22 cellular contexts compared by ENCODE assay signal in the genomic region with DNA sequence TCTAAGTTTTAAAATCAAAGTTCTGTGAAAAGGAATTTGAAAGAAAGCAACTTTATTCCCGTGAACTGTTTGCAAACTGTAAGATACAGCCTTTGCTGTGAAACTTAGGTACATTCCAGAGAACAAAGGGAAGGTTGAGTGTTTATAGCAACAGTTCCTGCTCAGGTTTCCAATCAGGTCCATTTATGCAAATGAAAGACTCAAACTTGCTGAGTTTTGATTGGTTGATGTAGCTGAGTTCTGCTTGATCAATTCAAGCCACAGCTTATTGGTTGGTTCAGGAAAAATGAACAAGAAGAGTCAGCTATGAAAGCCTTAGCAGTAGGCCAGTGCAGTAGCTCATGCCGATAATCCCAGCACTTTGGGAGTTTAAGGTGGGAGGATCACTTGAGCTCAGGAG. TPM values are rescaled to one million over a fixed set of nuclear protein-coding genes. Genes with fewer than 3 reads are reported as not detected.
DNase-seq lines count a peak whose midpoint lies in the region; ATAC-seq, FAIRE-seq and TF ChIP-seq lines count a peak whose summit lies in the region.
"Had no signal": no experiment of that assay in that cellular context is flagged by ENCODE, and none has a peak within 500 bp of the region (broad histone marks: within the 10 kb centered on the region; RNA-seq: fewer than 3 reads in every experiment).

No MANE protein-coding gene starts in this region.

- H3K36me3 Mint-ChIP-seq in Caco-2 (ENCODE audit: insufficient read depth, unreplicated experiment) = no peaks in the 10 kb centered on the region
- no peaks in the 10 kb centered on the region for H3K36me3 Mint-ChIP-seq in CD4-positive, alpha-beta T cell (ENCODE audit: low read depth)

- ATAC-seq in CD4-positive, alpha-beta T cell (ENCODE audit: poor library complexity) = no peak
- ATAC-seq: HepG2, sciatic nerve had no signal

- intact Hi-C loops in Caco-2 (cut with micrococcal nuclease; ENCODE audit: unreplicated experiment) = no loop called here
- intact Hi-C loops in A673 (cut with micrococcal nuclease; ENCODE audit: unreplicated experiment) = no loop called here
- intact Hi-C loops in CD4-positive, alpha-beta T cell (cut with DNase I, micrococcal nuclease) = no loop called here

- POLR2A ChIA-PET in Caco-2 (lab: Charles Lee) (no interaction called here), A673 (lab: Charles Lee; ENCODE audit: low non-redundant PET) (no interaction called here)
- POLR2A ChIA-PET in CD4-positive, alpha-beta T cell (lab: Charles Lee) = no interaction called here

- DNase-seq in Caco-2 (peak in 1 of 2 experiments; percentile 18), LNCaP clone FGC (ENCODE audit: low read depth) (peak; percentile 36), bronchial epithelial cell (ENCODE audit: low read depth) (peak; percentile 58), kidney glomerular epithelial cell (lab: John Stamatoyannopoulos, UW) (peak; percentile 20), A673 (ENCODE audit: low spot score) (no peak), NCI-H128 (lab: John Stamatoyannopoulos, UW; ENCODE audit: unreplicated experiment) (no peak), NCI-H2107 treated with DMSO at 0.1 percent for 48 hours (lab: John Stamatoyannopoulos, UW; ENCODE audit: unreplicated experiment) (no peak)
- no peak for DNase-seq in CD4-positive, alpha-beta T cell
- DNase-seq: activated CD4-positive, alpha-beta T cell treated with anti-CD3 and anti-CD28 coated beads, Interleukin-2, amount 10 ng/mL, durations not matched to agents 24 days and 14 days; activated effector memory CD4-positive, alpha-beta T cell treated with Interleukin-2 at 50 U/mL for 16 hours; caudate nucleus; DMS79 treated with DMSO at 0.1 percent for 48 hours; dorsolateral prefrontal cortex; HCEC 1CT; NCI-H1694 treated with DMSO at 0.1 percent for 48 hours; NCI-H446 had no signal

- no peaks in the 10 kb centered on the region for H3K9me3 Mint-ChIP-seq in Caco-2 (ENCODE audit: unreplicated experiment)
- no peaks in the 10 kb centered on the region for H3K9me3 Mint-ChIP-seq in CD4-positive, alpha-beta T cell
- H3K9me3 Mint-ChIP-seq: activated CD4-positive, alpha-beta T cell treated with anti-CD3 and anti-CD28 coated beads, Interleukin-2, amount 10 ng/mL, durations not matched to agents 24 days and 14 days had no signal

- CTCF ChIA-PET in Caco-2 (lab: Charles Lee) (no interaction called here), A673 (lab: Charles Lee) (no interaction called here)
- CTCF ChIA-PET in CD4-positive, alpha-beta T cell (lab: Charles Lee) = no interaction called here

- no peak for TF ChIP-seq CTCF in Caco-2 (IDR thresholded peaks at IDR 0.05; ENCODE audit: insufficient read depth in 1 of 2, low read depth in 1 of 2, low read length in 1 of 2, severe bottlenecking in 1 of 2, unreplicated experiment in 1 of 2)
- no peak for TF ChIP-seq CTCF in LNCaP clone FGC (IDR thresholded peaks at IDR 0.05; ENCODE audit: control insufficient read depth, extremely low read depth, insufficient read depth)
- TF ChIP-seq CTCF in bronchial epithelial cell (IDR thresholded peaks at IDR 0.05; ENCODE audit: insufficient read depth, low read length, severe bottlenecking) = no peak
- no peak for TF ChIP-seq CTCF in A673 (conservative IDR thresholded peaks at IDR 0.05; ENCODE audit: low read depth, low read length)
- no peak for TF ChIP-seq CTCF in CD4-positive, alpha-beta T cell (IDR thresholded peaks at IDR 0.05)

- H3K4me3 ChIP-seq in Caco-2 (ENCODE audit: low read depth, low read length) (no peak overlapping the region), LNCaP clone FGC (ENCODE audit: low read depth, low read length) (no peak overlapping the region), bronchial epithelial cell (ENCODE audit: low read depth, low read length) (no peak overlapping the region), A673 (ENCODE audit: low read depth, low read length, poor library complexity, severe bottlenecking) (no peak overlapping the region)
- H3K4me3 ChIP-seq: dorsolateral prefrontal cortex, thoracic aorta had no signal

- no peak overlapping the region for H3K4me3 Mint-ChIP-seq in Caco-2 (ENCODE audit: unreplicated experiment)
- H3K4me3 Mint-ChIP-seq in CD4-positive, alpha-beta T cell = no peak overlapping the region
- H3K4me3 Mint-ChIP-seq: activated CD4-positive, alpha-beta T cell treated with anti-CD3 and anti-CD28 coated beads, Interleukin-2, amount 10 ng/mL, durations not matched to agents 24 days and 14 days had no signal

- peak overlapping the region; percentile 4 for H3K27ac Mint-ChIP-seq in Caco-2 (ENCODE audit: unreplicated experiment)
- no peak overlapping the region for H3K27ac Mint-ChIP-seq in CD4-positive, alpha-beta T cell
- H3K27ac Mint-ChIP-seq: activated CD4-positive, alpha-beta T cell treated with anti-CD3 and anti-CD28 coated beads, Interleukin-2, amount 10 ng/mL, durations not matched to agents 24 days and 14 days had no signal

- H3K9me3 ChIP-seq in Caco-2 = no peaks in the 10 kb centered on the region
- H3K9me3 ChIP-seq in A673 (ENCODE audit: low read depth, low read length, poor library complexity, severe bottlenecking) = no peaks in the 10 kb centered on the region
- H3K9me3 ChIP-seq in CD4-positive, alpha-beta T cell (ENCODE audit: control insufficient read depth, low read length) = no peaks in the 10 kb centered on the region
- H3K9me3 ChIP-seq: thoracic aorta had no signal

- H3K27ac ChIP-seq in A673 (ENCODE audit: low read depth, low read length, poor library complexity, severe bottlenecking) = no peak overlapping the region
- H3K27ac ChIP-seq in CD4-positive, alpha-beta T cell (ENCODE audit: low read depth, low read length) = no peak overlapping the region
- H3K27ac ChIP-seq: thoracic aorta had no signal

- no peaks in the 10 kb centered on the region for H3K36me3 ChIP-seq in Caco-2 (ENCODE audit: control insufficient read depth, insufficient read depth, low read length)
- H3K36me3 ChIP-seq in bronchial epithelial cell (ENCODE audit: control insufficient read depth, insufficient read depth, low read length) = no peaks in the 10 kb centered on the region
- H3K36me3 ChIP-seq in A673 (ENCODE audit: insufficient read depth, low read length, poor library complexity, severe bottlenecking) = no peaks in the 10 kb centered on the region
- H3K36me3 ChIP-seq: thoracic aorta had no signal

- no peaks in the 10 kb centered on the region for H3K27me3 Mint-ChIP-seq in Caco-2 (ENCODE audit: insufficient read depth, unreplicated experiment)
- peaks cover 2% of the 10 kb centered on the region for H3K27me3 Mint-ChIP-seq in CD4-positive, alpha-beta T cell
- H3K27me3 Mint-ChIP-seq: activated CD4-positive, alpha-beta T cell treated with anti-CD3 and anti-CD28 coated beads, Interleukin-2, amount 10 ng/mL, durations not matched to agents 24 days and 14 days had no signal

- H3K4me1 Mint-ChIP-seq in Caco-2 (ENCODE audit: low read depth, unreplicated experiment) = peaks cover 6% of the 10 kb centered on the region
- H3K4me1 Mint-ChIP-seq in CD4-positive, alpha-beta T cell (ENCODE audit: low read depth) = no peaks in the 10 kb centered on the region
- H3K4me1 Mint-ChIP-seq: activated CD4-positive, alpha-beta T cell treated with anti-CD3 and anti-CD28 coated beads, Interleukin-2, amount 10 ng/mL, durations not matched to agents 24 days and 14 days had no signal

- no peak for FAIRE-seq in bronchial epithelial cell (lab: Jason Lieb, UNC)
- FAIRE-seq: GM18507, HepG2 had no signal

- no peaks in the 10 kb centered on the region for H3K4me1 ChIP-seq in Caco-2
- H3K4me1 ChIP-seq in A673 (ENCODE audit: insufficient read depth, low read length, poor library complexity, severe bottlenecking) = no peaks in the 10 kb centered on the region

- H3K27me3 ChIP-seq in Caco-2 (replicated peaks; ENCODE audit: control insufficient read depth, insufficient read depth, low read length) (no peaks in the 10 kb centered on the region), bronchial epithelial cell (ENCODE audit: control insufficient read depth, insufficient read depth, low read length) (no peaks in the 10 kb centered on the region), A673 (replicated peaks; ENCODE audit: insufficient read depth, low read depth, low read length, poor library complexity) (no peaks in the 10 kb centered on the region)
- H3K27me3 ChIP-seq in CD4-positive, alpha-beta T cell (ENCODE audit: control insufficient read depth, insufficient read depth, low read length) = peaks cover under 1% of the 10 kb centered on the region
- H3K27me3 ChIP-seq: dorsolateral prefrontal cortex had no signal

- BruUV-seq in Caco-2 (replicated peaks; lab: Mats Ljungman, UMichigan) (no TSS peak), A673 (replicated peaks; lab: Mats Ljungman, UMichigan) (no TSS peak)

RNA-seq across cellular contexts. Expression of a gene that starts 37.9 kb away (rescaled TPM):
- not detected in 2 replicates for total RNA-seq in Caco-2 (2022)
- total RNA-seq in bronchial epithelial cell = 0.13 and 1.1 TPM in 2 replicates
- not detected in 2 replicates for total RNA-seq in A673 (2021)
- not detected for total RNA-seq in CD4-positive, alpha-beta T cell
- total RNA-seq: activated CD4-positive, alpha-beta T cell treated with anti-CD3 and anti-CD28 coated beads, Interleukin-2, amount 10 ng/mL, durations not matched to agents 24 days and 14 days; glomerular endothelial cell; HepG2; omental fat pad had no signal

Comparison
In these comparisons a context has a peak if more than half of its experiments do, and no peak if none do; other contexts are left out.
1. DNase-seq: peak in LNCaP clone FGC (single experiment), bronchial epithelial cell (single experiment) and kidney glomerular epithelial cell (single experiment); none in A673 (single experiment), NCI-H128 (single experiment), CD4-positive, alpha-beta T cell (0 of 10) and NCI-H2107 treated with DMSO at 0.1 percent for 48 hours (single experiment).